28 cellular contexts compared by ENCODE assay signal in the genomic region with DNA sequence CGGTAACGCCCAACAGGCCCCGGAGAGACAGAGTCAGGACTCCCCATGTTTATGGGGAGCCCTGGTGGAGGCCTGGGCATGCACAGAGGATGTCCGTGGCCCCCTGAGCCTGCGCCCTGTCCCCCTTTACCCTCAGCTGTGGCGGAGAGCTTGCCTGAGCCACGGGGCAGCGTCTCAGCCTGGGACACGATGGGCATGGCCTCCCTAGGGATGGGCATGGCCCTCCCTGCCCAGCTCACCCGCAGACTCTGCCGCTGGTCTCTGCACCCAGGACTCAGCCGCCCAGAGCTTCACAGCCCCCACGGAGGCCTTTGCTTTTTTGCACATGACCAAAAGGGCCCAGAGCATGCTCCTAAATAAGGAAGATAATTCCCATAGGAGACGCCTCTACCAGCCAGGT.
"Had no signal": no experiment of that assay in that cellular context is flagged by ENCODE, and none has a peak within 500 bp of the region (broad histone marks: within the 10 kb centered on the region; RNA-seq: fewer than 3 reads in every experiment).

No MANE protein-coding gene starts in this region.

- H3K4me1 ChIP-seq: esophagus squamous epithelium, gastrocnemius medialis, heart left ventricle, left lung had no signal

- H3K4me3 Mint-ChIP-seq: effector memory CD8-positive, alpha-beta T cell; endodermal cell; immature natural killer cell; memory B cell had no signal

- H3K27me3 Mint-ChIP-seq: effector memory CD8-positive, alpha-beta T cell; memory B cell had no signal

- DNase-seq: dermis blood vessel endothelial cell; dorsolateral prefrontal cortex; effector CD4-positive, alpha-beta T cell; effector memory CD8-positive, alpha-beta T cell; endodermal cell; erythroblast; esophagus squamous epithelium; foreskin fibroblast; foreskin melanocyte; gastrocnemius medialis; heart left ventricle; hypothalamus; immature natural killer cell; islet precursor cell; left cardiac atrium; left lung; left ventricle myocardium superior; mammary epithelial cell; mesendoderm; midbrain had no signal

- H3K4me1 Mint-ChIP-seq: endodermal cell, immature natural killer cell, memory B cell had no signal

- H3K27me3 ChIP-seq: dorsolateral prefrontal cortex, esophagus squamous epithelium, gastrocnemius medialis, heart left ventricle, hepatocyte, left lung had no signal

- H3K27ac Mint-ChIP-seq: effector memory CD8-positive, alpha-beta T cell; endodermal cell; immature natural killer cell; memory B cell had no signal

- ATAC-seq: effector memory CD8-positive, alpha-beta T cell; esophagus mucosa; gastrocnemius medialis; heart left ventricle; left cardiac atrium; left lung; left ventricle myocardium superior had no signal

- H3K36me3 Mint-ChIP-seq: memory B cell had no signal

- H2AFZ ChIP-seq: hepatocyte had no signal

- H3K9me3 ChIP-seq: gastrocnemius medialis had no signal

- FAIRE-seq: colon, endometrium had no signal

- H3K79me2 ChIP-seq: hepatocyte had no signal

- H3K4me3 ChIP-seq: coronary artery, dorsolateral prefrontal cortex, esophagus squamous epithelium, gastrocnemius medialis, heart left ventricle, hepatocyte, left lung, lung had no signal

- H3K4me2 ChIP-seq: hepatocyte had no signal

- H3K27ac ChIP-seq: coronary artery, dorsolateral prefrontal cortex, epithelial cell of prostate, esophagus squamous epithelium, gastrocnemius medialis, heart left ventricle, hepatocyte, left lung had no signal

- H3K36me3 ChIP-seq: esophagus squamous epithelium, gastrocnemius medialis, heart left ventricle, left lung had no signal
